15 cellular contexts compared by ENCODE assay signal in genomic region chrX:44937606-44938005, GRCh38.
DNase-seq lines count a peak whose midpoint lies in the region; ATAC-seq, FAIRE-seq and TF ChIP-seq lines count a peak whose summit lies in the region.
"Had no signal": no experiment of that assay in that cellular context is flagged by ENCODE, and none has a peak within 500 bp of the region (broad histone marks: within the 10 kb centered on the region; RNA-seq: fewer than 3 reads in every experiment).

No MANE protein-coding gene starts in this region.

- no peak overlapping the region for H3K9ac ChIP-seq in GM12878 (ENCODE audit: control insufficient read depth, insufficient read depth, low read length)

- WGBS in GM12878 (ENCODE audit: insufficient coverage, insufficient replicate concordance, low lambda C conversion rate, missing lambda C conversion rate): 80% methylated on average over 2 of the region's 2 CpGs

- H3K27me3 ChIP-seq in GM12878 (replicated peaks in 1 of 2; ENCODE audit: control insufficient read depth in 2 of 2, insufficient read depth in 2 of 2, low read length in 1 of 2) (no peaks in the 10 kb centered on the region), right atrium auricular region (no peaks in the 10 kb centered on the region)
- H3K27me3 ChIP-seq: heart right ventricle had no signal

- no peak overlapping the region for H3K27ac Mint-ChIP-seq in activated naive CD4-positive, alpha-beta T cell treated with anti-CD3 and anti-CD28 coated beads, Interleukin-2, amount 50 U/mL, for 24 hours
- no peak overlapping the region for H3K27ac Mint-ChIP-seq in activated naive CD4-positive, alpha-beta T cell treated with anti-CD3 and anti-CD28 coated beads, Interleukin-2, amount 10 ng/mL, durations not matched to agents 7 days and 5 days

- H2AFZ ChIP-seq in GM12878 (ENCODE audit: control insufficient read depth, low read depth, low read length): no peak overlapping the region

- in situ Hi-C loops in GM12878 (cut with MboI): no loop called here

- H3K4me2 ChIP-seq in GM12878 (ENCODE audit: control insufficient read depth, insufficient read depth): no peak overlapping the region

- H3K27ac ChIP-seq in GM12878 (ENCODE audit: control insufficient read depth, insufficient read depth): no peak overlapping the region
- H3K27ac ChIP-seq in right atrium auricular region: no peak overlapping the region
- H3K27ac ChIP-seq: heart right ventricle had no signal

- peak overlapping the region; percentile 67 for H3K4me3 Mint-ChIP-seq in activated naive CD4-positive, alpha-beta T cell treated with anti-CD3 and anti-CD28 coated beads, Interleukin-2, amount 50 U/mL, for 24 hours
- H3K4me3 Mint-ChIP-seq in activated naive CD4-positive, alpha-beta T cell treated with anti-CD3 and anti-CD28 coated beads, Interleukin-2, amount 10 ng/mL, durations not matched to agents 7 days and 5 days: no peak overlapping the region

- ATAC-seq in HG02840 (IDR thresholded peaks at IDR 0.05; ENCODE audit: low FRiP score, unreplicated experiment) (peak; percentile 60), GM12878 (peak; percentile 27; the same call in 2 of the 3 replicates), GM21737 (IDR thresholded peaks at IDR 0.05; ENCODE audit: unreplicated experiment) (no peak)
- ATAC-seq: heart right ventricle, Panc1 had no signal

- no TSS peak for BruUV-seq in GM12878 (replicated peaks; lab: Mats Ljungman, UMichigan)

- no peaks in the 10 kb centered on the region for H4K20me1 ChIP-seq in GM12878 (ENCODE audit: control insufficient read depth, insufficient read depth)

- intact Hi-C loops in GM12878 (cut with micrococcal nuclease; ENCODE audit: unreplicated experiment): no loop called here

- RAD21 ChIA-PET in GM12878 (lab: Charles Lee; ENCODE audit: unreplicated experiment): interaction anchor here (0.9 kb wide), 1 partner anchor 61 kb away, joined by 3 read pairs; no protein-coding TSS in a partner anchor

- TF ChIP-seq RAD21 in GM12878 (IDR thresholded peaks at IDR 0.05; ENCODE audit: insufficient read depth, low read depth, low read length): no peak

- CTCF ChIA-PET in activated naive CD4-positive, alpha-beta T cell treated with anti-CD3 and anti-CD28 coated beads, Interleukin-2, amount 10 ng/mL, durations not matched to agents 7 days and 5 days (lab: Charles Lee): no interaction called here
- CTCF ChIA-PET in GM12878 (lab: Yijun Ruan, JAX): no interaction called here

- SMC1A ChIA-PET in GM12878 (lab: Charles Lee; ENCODE audit: uncharacterized antibody, unreplicated experiment): interaction anchor here (0.7 to 1.3 kb wide), 3 partner anchors 18 to 38 kb away, joined by 3 to 4 read pairs (median 3); no protein-coding TSS in a partner anchor

- peak; percentile 7 for FAIRE-seq in GM12878 (lab: Jason Lieb, UNC)
- FAIRE-seq: urothelium cell line had no signal

- peaks cover 1% of the 10 kb centered on the region; the same call in 2 of the 3 replicates for H3K9me3 ChIP-seq in GM12878 (replicated peaks; ENCODE audit: control insufficient read depth, insufficient read depth, low read length)
- H3K9me3 ChIP-seq in right atrium auricular region: no peaks in the 10 kb centered on the region
- H3K9me3 ChIP-seq: heart right ventricle had no signal

- no peak for TF ChIP-seq POLR2A in GM12878 (IDR thresholded peaks at IDR 0.05; ENCODE audit: low read depth, low read length)

- no peaks in the 10 kb centered on the region for H3K27me3 Mint-ChIP-seq in activated naive CD4-positive, alpha-beta T cell treated with anti-CD3 and anti-CD28 coated beads, Interleukin-2, amount 50 U/mL, for 24 hours
- no peaks in the 10 kb centered on the region for H3K27me3 Mint-ChIP-seq in activated naive CD4-positive, alpha-beta T cell treated with anti-CD3 and anti-CD28 coated beads, Interleukin-2, amount 10 ng/mL, durations not matched to agents 7 days and 5 days

- no peak for DNase-seq in activated naive CD4-positive, alpha-beta T cell treated with anti-CD3 and anti-CD28 coated beads, Interleukin-2, amount 10 ng/mL, durations not matched to agents 7 days and 5 days
- DNase-seq in GM12878 (ENCODE audit: low read depth, low spot score): no peak
- DNase-seq in renal cortical epithelial cell (ENCODE audit: low read depth): peak; percentile 83
- no peak for DNase-seq in EL
- DNase-seq in right atrium auricular region (ENCODE audit: low spot score): no peak
- DNase-seq: activated naive CD4-positive, alpha-beta T cell treated with Interleukin-2 at 50 U/mL for 16 hours; DMS 273 treated with DMSO at 0.1 percent for 48 hours; heart right ventricle; NCI-H1105; T1000 had no signal

- H3K4me1 Mint-ChIP-seq in activated naive CD4-positive, alpha-beta T cell treated with anti-CD3 and anti-CD28 coated beads, Interleukin-2, amount 50 U/mL, for 24 hours: peaks cover 62% of the 10 kb centered on the region
- peaks cover 9% of the 10 kb centered on the region for H3K4me1 Mint-ChIP-seq in activated naive CD4-positive, alpha-beta T cell treated with anti-CD3 and anti-CD28 coated beads, Interleukin-2, amount 10 ng/mL, durations not matched to agents 7 days and 5 days

- no peaks in the 10 kb centered on the region for H3K36me3 ChIP-seq in GM12878 (ENCODE audit: control insufficient read depth in 2 of 2, insufficient read depth in 2 of 2, low read length in 1 of 2)
- H3K36me3 ChIP-seq in right atrium auricular region: no peaks in the 10 kb centered on the region
- H3K36me3 ChIP-seq: heart right ventricle had no signal

- H3K36me3 Mint-ChIP-seq in activated naive CD4-positive, alpha-beta T cell treated with anti-CD3 and anti-CD28 coated beads, Interleukin-2, amount 50 U/mL, for 24 hours: peaks cover 11% of the 10 kb centered on the region
- H3K36me3 Mint-ChIP-seq in activated naive CD4-positive, alpha-beta T cell treated with anti-CD3 and anti-CD28 coated beads, Interleukin-2, amount 10 ng/mL, durations not matched to agents 7 days and 5 days: peaks cover 10% of the 10 kb centered on the region

- H3K4me1 ChIP-seq in GM12878 (ENCODE audit: control insufficient read depth, insufficient read depth, low read length) (no peaks in the 10 kb centered on the region), right atrium auricular region (peaks cover 0 to 30% of the 10 kb centered on the region in 2 donors)

- no peak for TF ChIP-seq EP300 in GM12878 (IDR thresholded peaks at IDR 0.05; ENCODE audit: borderline replicate concordance in 1 of 2, control insufficient read depth in 1 of 2, low read depth in 2 of 2, low read length in 2 of 2)

- no peak for TF ChIP-seq CTCF in GM12878 (IDR thresholded peaks at IDR 0.05 in 2 of 3, conservative IDR thresholded peaks at IDR 0.05 in 1 of 3; ENCODE audit: control insufficient read depth in 2 of 3, extremely low read depth in 1 of 3, insufficient read depth in 1 of 3, low read depth in 3 of 3, low read length in 3 of 3)
- no peak for TF ChIP-seq CTCF in right atrium auricular region (IDR thresholded peaks at IDR 0.05)

- H3K4me3 ChIP-seq in GM12878 (no peak overlapping the region), right atrium auricular region (no peak overlapping the region)
- H3K4me3 ChIP-seq: heart right ventricle had no signal

- no peaks in the 10 kb centered on the region for H3K9me3 Mint-ChIP-seq in activated naive CD4-positive, alpha-beta T cell treated with anti-CD3 and anti-CD28 coated beads, Interleukin-2, amount 50 U/mL, for 24 hours
- peaks cover 4% of the 10 kb centered on the region for H3K9me3 Mint-ChIP-seq in activated naive CD4-positive, alpha-beta T cell treated with anti-CD3 and anti-CD28 coated beads, Interleukin-2, amount 10 ng/mL, durations not matched to agents 7 days and 5 days

- POLR2A ChIA-PET in GM12878 (lab: Charles Lee): no interaction called here

- H3K79me2 ChIP-seq in GM12878 (ENCODE audit: control insufficient read depth, insufficient read depth, low read length): peaks cover 54% of the 10 kb centered on the region

TF ChIP-seq in GM12878, 131 proteins besides CTCF, POLR2A, EP300 and RAD21:
- TF ChIP-seq GABPA (IDR thresholded peaks at IDR 0.05; ENCODE audit: low read depth): no peak
- no peak for TF ChIP-seq EED (IDR thresholded peaks at IDR 0.05; ENCODE audit: low read depth)
- no peak for TF ChIP-seq CHD1 (IDR thresholded peaks at IDR 0.05; ENCODE audit: low read depth, low read length)
- TF ChIP-seq CEBPB (IDR thresholded peaks at IDR 0.05; ENCODE audit: borderline replicate concordance in 1 of 2, low read depth in 2 of 2, low read length in 2 of 2): no peak
- no peak for TF ChIP-seq IKZF1 (conservative IDR thresholded peaks at IDR 0.05)
- no peak for TF ChIP-seq PML (IDR thresholded peaks at IDR 0.05; ENCODE audit: low read length)
- TF ChIP-seq EGR1 (IDR thresholded peaks at IDR 0.05; ENCODE audit: borderline replicate concordance in 1 of 2, low read depth in 2 of 2, low read length in 2 of 2): no peak
